ENCODE assay signal across 13 cellular contexts in genomic region chr4:2592572-2592971, GRCh38. TPM values are rescaled to one million over a fixed set of nuclear protein-coding genes. Genes with fewer than 3 reads are reported as not detected.
A peak's percentile ranks its signal among the peaks of the same experiment; 100 is the strongest.
DNase-seq lines count a peak whose midpoint lies in the region; ATAC-seq and TF ChIP-seq lines count a peak whose summit lies in the region.
"Had no signal": no experiment of that assay in that cellular context is flagged by ENCODE, and none has a peak within 500 bp of the region (broad histone marks: within the 10 kb centered on the region; RNA-seq: fewer than 3 reads in every experiment).

No MANE protein-coding gene starts in this region.

- H2BK12ac ChIP-seq in H9 (ENCODE audit: insufficient read length, low read depth, low read length), result no peak overlapping the region

- H3K79me2 ChIP-seq in H9 (ENCODE audit: insufficient read depth, low read length), result peaks cover 40% of the 10 kb centered on the region; the same call in 1 of the 2 replicates
- peaks cover 33% of the 10 kb centered on the region for H3K79me2 ChIP-seq in PC-9 (ENCODE audit: low read depth)

- H3K4me2 ChIP-seq in H9 (ENCODE audit: insufficient read depth, insufficient read length, low read length) (no peak overlapping the region), PC-9 (no peak overlapping the region)

- no peak overlapping the region for H3K23ac ChIP-seq in H9 (ENCODE audit: insufficient read length, low read depth, low read length)

- no peaks in the 10 kb centered on the region for H3K9me3 Mint-ChIP-seq in CD14-positive monocyte
- no peaks in the 10 kb centered on the region for H3K9me3 Mint-ChIP-seq in H9
- H3K9me3 Mint-ChIP-seq in activated CD8-positive, alpha-beta memory T cell treated with anti-CD3 and anti-CD28 coated beads, Interleukin-2, amount 10 ng/mL, durations not matched to agents 7 days and 5 days (ENCODE audit: low read depth), result no peaks in the 10 kb centered on the region
- H3K9me3 Mint-ChIP-seq: T-cell had no signal

- no TSS peak for BruUV-seq in PC-9 (replicated peaks; lab: Mats Ljungman, UMichigan)

- no peak for TF ChIP-seq POLR2A in body of pancreas (IDR thresholded peaks at IDR 0.05)

- no peaks in the 10 kb centered on the region for H3K36me3 ChIP-seq in body of pancreas (replicated peaks in 1 of 2; ENCODE audit: insufficient read depth in 1 of 2, low read depth in 2 of 2)
- H3K36me3 ChIP-seq in mucosa of descending colon (ENCODE audit: low read depth), result no peaks in the 10 kb centered on the region
- no peaks in the 10 kb centered on the region for H3K36me3 ChIP-seq in PC-9 (ENCODE audit: low read depth)
- H3K36me3 ChIP-seq: suprapubic skin had no signal

- H3K56ac ChIP-seq in H9 (ENCODE audit: insufficient read length, low read depth, low read length), result no peak overlapping the region

- peak; percentile 12 for ATAC-seq in body of pancreas
- peak; percentile 31 for ATAC-seq in mucosa of descending colon
- ATAC-seq in activated CD8-positive, alpha-beta memory T cell treated with anti-CD3 and anti-CD28 coated beads, Interleukin-2, amount 10 ng/mL, durations not matched to agents 7 days and 5 days, result no peak

- peak overlapping the region; percentile 13 for H2AK5ac ChIP-seq in H9 (ENCODE audit: insufficient read length, low read length)

- DNase-seq in CD14-positive monocyte (ENCODE audit: low spot score) (no peak), H9 (peak; percentile 64), body of pancreas (no peak), mucosa of descending colon (no peak), glomerular visceral epithelial cell (ENCODE audit: extremely low spot score) (no peak), PC-9 (no peak), ACHN (no peak)
- no peak for DNase-seq in activated CD8-positive, alpha-beta memory T cell treated with anti-CD3 and anti-CD28 coated beads, Interleukin-2, amount 10 ng/mL, durations not matched to agents 7 days and 5 days
- DNase-seq: activated CD8-positive, alpha-beta memory T cell treated with anti-CD3 and anti-CD28 coated beads, Interleukin-2, amount 50 U/mL, for 48 hours; heart left ventricle; NCI-H187; T-cell had no signal

- H3K14ac ChIP-seq in H9 (ENCODE audit: insufficient read depth, low read length), result peak overlapping the region; percentile 13; the same call in 1 of the 2 replicates

- H4K91ac ChIP-seq in H9 (ENCODE audit: insufficient read length, low read depth, low read length), result no peak overlapping the region

- no peak overlapping the region for H3K4ac ChIP-seq in H9 (ENCODE audit: low read depth, low read length)

- H3K4me1 ChIP-seq in H9 (ENCODE audit: insufficient read depth, low read length) (peaks cover 8% of the 10 kb centered on the region), body of pancreas (peaks cover 57% of the 10 kb centered on the region), mucosa of descending colon (ENCODE audit: low read depth) (peaks cover 7% of the 10 kb centered on the region), PC-9 (replicated peaks; ENCODE audit: insufficient read depth) (no peaks in the 10 kb centered on the region)

- no peak overlapping the region for H4K5ac ChIP-seq in H9 (ENCODE audit: insufficient read length, low read depth, low read length)

- H2AFZ ChIP-seq in H9 (ENCODE audit: low read length), result no peak overlapping the region
- no peak overlapping the region for H2AFZ ChIP-seq in PC-9

- TF ChIP-seq CTCF in CD14-positive monocyte (IDR thresholded peaks at IDR 0.05) (no peak), H9 (conservative IDR thresholded peaks at IDR 0.05) (no peak), body of pancreas (IDR thresholded peaks at IDR 0.05) (no peak), mucosa of descending colon (IDR thresholded peaks at IDR 0.05) (no peak), PC-9 (conservative IDR thresholded peaks at IDR 0.05) (no peak)

- no CpG with 5 or more reads among the region's 6 CpGs for WGBS in H9 (ENCODE audit: extremely low coverage, insufficient read length, low lambda C conversion rate)
- 68 to 90% methylated on average over 6 of the region's 6 CpGs for WGBS in body of pancreas, 2 donors

- H3K9me3 ChIP-seq in H9 (ENCODE audit: control insufficient read depth, low read depth, low read length) (no peaks in the 10 kb centered on the region), body of pancreas (no peaks in the 10 kb centered on the region), mucosa of descending colon (no peaks in the 10 kb centered on the region), PC-9 (ENCODE audit: insufficient read depth, low read depth) (no peaks in the 10 kb centered on the region)
- H3K9me3 ChIP-seq: heart left ventricle, suprapubic skin had no signal

- H3K27me3 Mint-ChIP-seq in CD14-positive monocyte (ENCODE audit: low read depth in 3 of 3) (peaks cover 1 to 2% (median 1%) of the 10 kb centered on the region in 3 donors), H9 (ENCODE audit: low read depth) (no peaks in the 10 kb centered on the region)
- no peaks in the 10 kb centered on the region for H3K27me3 Mint-ChIP-seq in activated CD8-positive, alpha-beta memory T cell treated with anti-CD3 and anti-CD28 coated beads, Interleukin-2, amount 10 ng/mL, durations not matched to agents 7 days and 5 days
- H3K27me3 Mint-ChIP-seq: T-cell had no signal

- no peak overlapping the region for H3K4me3 ChIP-seq in body of pancreas
- no peak overlapping the region for H3K4me3 ChIP-seq in mucosa of descending colon
- H3K4me3 ChIP-seq in PC-9, result no peak overlapping the region
- H3K4me3 ChIP-seq: heart left ventricle, suprapubic skin had no signal

- no peaks in the 10 kb centered on the region for H3K9me2 ChIP-seq in PC-9 (ENCODE audit: insufficient read depth)

- H3K36me3 Mint-ChIP-seq in CD14-positive monocyte, result peaks cover 15 to 18% of the 10 kb centered on the region in 2 donors
- peaks cover 0 to 7% (median 5%) of the 10 kb centered on the region in 3 experiments; a peak in 4 of 7 replicates for H3K36me3 Mint-ChIP-seq in H9 (ENCODE audit: insufficient read depth in 1 of 3, low read depth in 3 of 3)
- peaks cover 2% of the 10 kb centered on the region for H3K36me3 Mint-ChIP-seq in activated CD8-positive, alpha-beta memory T cell treated with anti-CD3 and anti-CD28 coated beads, Interleukin-2, amount 10 ng/mL, durations not matched to agents 7 days and 5 days

- H4K8ac ChIP-seq in H9 (replicated peaks; ENCODE audit: insufficient read length, low read depth, low read length), result no peak overlapping the region

- H3K27ac Mint-ChIP-seq in CD14-positive monocyte (peak overlapping the region in 4 of 7 donors; percentile 64 to 75 (median 69)), H9 (peak overlapping the region; percentile 86 to 96 (median 93); a peak in 6 of 7 replicates)
- no peak overlapping the region for H3K27ac Mint-ChIP-seq in activated CD8-positive, alpha-beta memory T cell treated with anti-CD3 and anti-CD28 coated beads, Interleukin-2, amount 10 ng/mL, durations not matched to agents 7 days and 5 days

- H3K18ac ChIP-seq in H9 (ENCODE audit: insufficient read length, low read depth, low read length), result no peak overlapping the region

- peaks cover 36% of the 10 kb centered on the region for H3K4me1 Mint-ChIP-seq in CD14-positive monocyte
- peaks cover 61 to 62% of the 10 kb centered on the region in 2 experiments for H3K4me1 Mint-ChIP-seq in H9
- H3K4me1 Mint-ChIP-seq in activated CD8-positive, alpha-beta memory T cell treated with anti-CD3 and anti-CD28 coated beads, Interleukin-2, amount 10 ng/mL, durations not matched to agents 7 days and 5 days, result peaks cover 27% of the 10 kb centered on the region

- peaks cover 8% of the 10 kb centered on the region for H3K79me1 ChIP-seq in H9 (ENCODE audit: insufficient read depth, low read depth, low read length, poor library complexity, severe bottlenecking)

- no peak overlapping the region for H2BK5ac ChIP-seq in H9 (ENCODE audit: insufficient read length, low read length)

- H4K20me1 ChIP-seq in H9 (ENCODE audit: control insufficient read depth, insufficient read depth, insufficient read length), result peaks cover 5% of the 10 kb centered on the region
- peaks cover 21% of the 10 kb centered on the region for H4K20me1 ChIP-seq in PC-9 (ENCODE audit: insufficient read depth)

- H3K23me2 ChIP-seq in H9 (ENCODE audit: insufficient read length, low read depth, low read length, poor library complexity, severe bottlenecking), result no peaks in the 10 kb centered on the region

- peak overlapping the region in 1 of 2 donors; percentile 21 for H3K4me3 Mint-ChIP-seq in CD14-positive monocyte
- H3K4me3 Mint-ChIP-seq in H9, result peak overlapping the region in 1 of 2 experiments; percentile 44; a peak in 1 of 5 replicates
- H3K4me3 Mint-ChIP-seq in activated CD8-positive, alpha-beta memory T cell treated with anti-CD3 and anti-CD28 coated beads, Interleukin-2, amount 10 ng/mL, durations not matched to agents 7 days and 5 days, result no peak overlapping the region
- H3K4me3 Mint-ChIP-seq: T-cell had no signal

- intact Hi-C loops in CD14-positive monocyte (cut with micrococcal nuclease), result no loop called here
- intact Hi-C loops in body of pancreas (cut with DNase I), result no loop called here
- intact Hi-C loops in mucosa of descending colon (cut with DNase I, micrococcal nuclease), result no loop called here
- intact Hi-C loops in PC-9 (cut with micrococcal nuclease; ENCODE audit: unreplicated experiment), result no loop called here

- H3K27ac ChIP-seq in H9 (ENCODE audit: insufficient read length, low read depth, low read length), result peak overlapping the region; percentile 17
- H3K27ac ChIP-seq in body of pancreas, result no peak overlapping the region
- H3K27ac ChIP-seq in PC-9, result no peak overlapping the region
- H3K27ac ChIP-seq: heart left ventricle, suprapubic skin had no signal

- no peak overlapping the region for H3T11ph ChIP-seq in H9 (ENCODE audit: low read length)

- in situ Hi-C loops in ACHN (cut with HindIII; ENCODE audit: low pct_ligation_motif_present, low pct_unique_long_range_greater_than_20kb, low sequenced_read_pairs), result no loop called here

- no peak overlapping the region for H2BK120ac ChIP-seq in H9 (ENCODE audit: low read depth, low read length, poor library complexity, severe bottlenecking)

- no peak overlapping the region for H2BK15ac ChIP-seq in H9 (ENCODE audit: low read depth, low read length)

- CTCF ChIA-PET in activated CD8-positive, alpha-beta memory T cell treated with anti-CD3 and anti-CD28 coated beads, Interleukin-2, amount 10 ng/mL, durations not matched to agents 7 days and 5 days (lab: Charles Lee), result interaction anchor here (0.6 kb wide), 1 partner anchor 13 kb away, joined by 3 read pairs; no protein-coding TSS in a partner anchor
- CTCF ChIA-PET in PC-9 (lab: Charles Lee), result no interaction called here

- no peak overlapping the region for H2BK20ac ChIP-seq in H9 (ENCODE audit: low read depth, low read length, poor library complexity, severe bottlenecking)

- H3K27me3 ChIP-seq in H9 (ENCODE audit: insufficient read depth, low read length) (no peaks in the 10 kb centered on the region), body of pancreas (no peaks in the 10 kb centered on the region), PC-9 (ENCODE audit: insufficient read depth, low read depth) (no peaks in the 10 kb centered on the region)
- H3K27me3 ChIP-seq: heart left ventricle, suprapubic skin had no signal

- no peak overlapping the region for H3K9ac ChIP-seq in H9 (ENCODE audit: extremely low read depth, insufficient read length, low read length)

- no peaks in the 10 kb centered on the region for H3F3A ChIP-seq in PC-9 (ENCODE audit: insufficient read depth, low read depth)

- POLR2A ChIA-PET in PC-9 (lab: Charles Lee; ENCODE audit: unreplicated experiment), result no interaction called here

RNA-seq across cellular contexts. Expression of gene FAM193A, which starts 56.1 kb away (rescaled TPM):
- under 1 TPM; 0.66 to 0.82 TPM for polyA plus RNA-seq in CD14-positive monocyte
- total RNA-seq in H9 (2021) (35.9 and 36.9 TPM in 2 replicates), body of pancreas (10 to 100 TPM; 14.8 to 22.7 TPM), mucosa of descending colon (10 to 100 TPM; 26.7 to 35.2 (median 28.6) TPM), PC-9 (2021) (20.1 and 23.4 TPM in 2 replicates)
- total RNA-seq in activated CD8-positive, alpha-beta memory T cell treated with anti-CD3 and anti-CD28 coated beads, Interleukin-2, amount 10 ng/mL, durations not matched to agents 7 days and 5 days, result 10 to 100 TPM; 30.0 to 37.9 TPM
